8 cellular contexts compared by ENCODE assay signal in genomic region chr5:132007399-132008162, GRCh38. TPM values are rescaled to one million over a fixed set of nuclear protein-coding genes. Genes with fewer than 3 reads are reported as not detected.
A peak's percentile ranks its signal among the peaks of the same experiment; 100 is the strongest.
DNase-seq lines count a peak whose midpoint lies in the region; ATAC-seq, FAIRE-seq and TF ChIP-seq lines count a peak whose summit lies in the region.

No MANE protein-coding gene starts in this region.

- H3K9me3 ChIP-seq in kidney (ENCODE audit: control insufficient read depth in 1 of 2, low read length in 2 of 2), result no peaks in the 10 kb centered on the region

- ATAC-seq in GM18517 (IDR thresholded peaks at IDR 0.05; ENCODE audit: unreplicated experiment), result peak; percentile 82
- peak; percentile 73 for ATAC-seq in HG03103 (IDR thresholded peaks at IDR 0.05; ENCODE audit: low read depth, unreplicated experiment)

- FAIRE-seq in kidney (lab: Jason Lieb, UNC), result no peak

- peak; percentile 17 for DNase-seq in AG04449 (ENCODE audit: low read depth, low spot score)
- peak; percentile 59 for DNase-seq in NCI-H446 treated with DMSO at 0.1 percent for 48 hours (lab: John Stamatoyannopoulos, UW)
- DNase-seq in activated CD4-positive, CD25-positive, alpha-beta regulatory T cell treated with anti-CD3 and anti-CD28 coated beads, Interleukin-2, amount 50 U/mL, for 72 hours, result peak; percentile 74
- peak in 58 of 61 donors; percentile 12 to 91 (median 69) for DNase-seq in caudate nucleus (lab: John Stamatoyannopoulos, UW)
- peak; percentile 72 for DNase-seq in kidney
- peak; percentile 85 to 86 for DNase-seq in stimulated activated CD4-positive, alpha-beta T cell treated with anti-CD3 and anti-CD28 coated beads, Interleukin-2, amount 100 ng/mL, for 24 hours

- peak; percentile 73 for TF ChIP-seq CTCF in AG04449 (IDR thresholded peaks at IDR 0.05; ENCODE audit: insufficient read depth, low read length, missing control alignments)
- peak; percentile 83 for TF ChIP-seq CTCF in kidney (IDR thresholded peaks at IDR 0.05; ENCODE audit: borderline replicate concordance, extremely low read depth, insufficient read depth)

- H3K36me3 ChIP-seq in kidney (ENCODE audit: control insufficient read depth in 1 of 2, insufficient read depth in 2 of 2, low read length in 2 of 2), result no peaks in the 10 kb centered on the region

- intact Hi-C loops in kidney (cut with DNase I), result loop anchor here (10.0 kb wide), 1 partner anchor 423 kb away; no protein-coding TSS in a partner anchor

- no peak overlapping the region for H3K9ac ChIP-seq in kidney (ENCODE audit: low read length in 2 of 2)

- POLR2A ChIA-PET in AG04449 (lab: Yijun Ruan, JAX), result interaction anchor here (0.6 kb wide), 1 partner anchor 188 kb away, joined by 3 read pairs; no protein-coding TSS in a partner anchor

- H3K4me1 ChIP-seq in kidney (ENCODE audit: control insufficient read depth in 1 of 2, insufficient read depth in 1 of 2, low read depth in 1 of 2, low read length in 2 of 2), result peaks cover 0 to 5% of the 10 kb centered on the region in 2 donors

- CTCF ChIA-PET in AG04449 (lab: Yijun Ruan, JAX), result interaction anchor here (0.6 to 14.6 kb wide), 34 partner anchors 9 to 589 kb away, joined by 3 to 294 read pairs (median 4); partner anchors contain the start of gene IL3

- peak overlapping the region; percentile 90 for H3K27ac ChIP-seq in caudate nucleus (ENCODE audit: low read depth, low read length)
- H3K27ac ChIP-seq in kidney (ENCODE audit: low read depth in 2 of 2, low read length in 2 of 2), result no peak overlapping the region

- no peak overlapping the region for H3K4me3 ChIP-seq in AG04449 (ENCODE audit: low read depth, low read length)
- no peak overlapping the region for H3K4me3 ChIP-seq in kidney (ENCODE audit: low read length in 2 of 2)

RNA-seq across cellular contexts. Expression of gene ACSL6, which starts 3.9 kb away (rescaled TPM):
- total RNA-seq in kidney, result 1.4 TPM
- polyA plus RNA-seq in kidney (ENCODE audit: insufficient read depth, low read depth, low replicate concordance), result 2.1 TPM

RNA-seq across cellular contexts. Expression of gene IL3, which starts 52.9 kb away (rescaled TPM):
- total RNA-seq in kidney, result not detected
- polyA plus RNA-seq in kidney (ENCODE audit: insufficient read depth, low read depth, low replicate concordance), result not detected

Comparison
In these comparisons a context has a peak if more than half of its experiments do, and no peak if none do; other contexts are left out.
1. DNase-seq: peak in every context shown above with its lines; median percentile 86 in stimulated activated CD4-positive, alpha-beta T cell treated with anti-CD3 and anti-CD28 coated beads, Interleukin-2, amount 100 ng/mL, for 24 hours; 74 in activated CD4-positive, CD25-positive, alpha-beta regulatory T cell treated with anti-CD3 and anti-CD28 coated beads, Interleukin-2, amount 50 U/mL, for 72 hours; 72 in kidney; 69 in caudate nucleus; 59 in NCI-H446 treated with DMSO at 0.1 percent for 48 hours; 17 in AG04449.